In genomic region chr15:45704329-45705249, GRCh38 we compare ENCODE assay signal across 8 cellular contexts.
DNase-seq lines count a peak whose midpoint lies in the region; ATAC-seq and TF ChIP-seq lines count a peak whose summit lies in the region.

No MANE protein-coding gene starts in this region.

- H3K4me3 ChIP-seq in parathyroid adenoma (ENCODE audit: low read depth, low read length): peak overlapping the region; percentile 57

- H2AFZ ChIP-seq in parathyroid adenoma: peak overlapping the region; percentile 66

- peak; percentile 31 for DNase-seq in activated CD4-positive, CD25-positive, alpha-beta regulatory T cell treated with anti-CD3 and anti-CD28 coated beads, Interleukin-2, amount 50 U/mL, for 72 hours
- no peak for DNase-seq in activated CD4-positive, CD25-positive, alpha-beta regulatory T cell (lab: John Stamatoyannopoulos, UW)
- DNase-seq in activated CD8-positive, alpha-beta memory T cell treated with anti-CD3 and anti-CD28 coated beads, Interleukin-2, amount 50 U/mL, for 4 hours: peak; percentile 32
- peak in 1 of 2 donors; percentile 44 for DNase-seq in foreskin keratinocyte
- DNase-seq in kidney glomerular epithelial cell (lab: John Stamatoyannopoulos, UW): no peak

- no peak for TF ChIP-seq CTCF in foreskin keratinocyte (conservative IDR thresholded peaks at IDR 0.05)
- no peak for TF ChIP-seq CTCF in parathyroid adenoma (IDR thresholded peaks at IDR 0.05)

- H3K9ac ChIP-seq in parathyroid adenoma: no peak overlapping the region

- H3K36me3 ChIP-seq in parathyroid adenoma (ENCODE audit: control insufficient read depth, insufficient read depth, low read length): no peaks in the 10 kb centered on the region

- H3K9me3 ChIP-seq in parathyroid adenoma (ENCODE audit: control insufficient read depth, low read length): no peaks in the 10 kb centered on the region

- H3K4me2 ChIP-seq in parathyroid adenoma (ENCODE audit: low read length): peak overlapping the region; percentile 69

- no peaks in the 10 kb centered on the region for H3K79me2 ChIP-seq in parathyroid adenoma

- H3K4me1 ChIP-seq in foreskin keratinocyte (no peaks in the 10 kb centered on the region), parathyroid adenoma (no peaks in the 10 kb centered on the region)

- no peak overlapping the region for H3K27ac ChIP-seq in foreskin keratinocyte
- no peak overlapping the region for H3K27ac ChIP-seq in parathyroid adenoma

- peak; percentile 36 for ATAC-seq in foreskin keratinocyte
- no peak for ATAC-seq in HG02870 (IDR thresholded peaks at IDR 0.05; ENCODE audit: unreplicated experiment)
- no peak for ATAC-seq in GM21717 (IDR thresholded peaks at IDR 0.05; ENCODE audit: unreplicated experiment)

- H3K27me3 ChIP-seq in foreskin keratinocyte (no peaks in the 10 kb centered on the region), parathyroid adenoma (ENCODE audit: control insufficient read depth, insufficient read depth, low read length) (no peaks in the 10 kb centered on the region)

Comparison
In these comparisons a context has a peak if more than half of its experiments do, and no peak if none do; other contexts are left out.
1. DNase-seq: peak in activated CD4-positive, CD25-positive, alpha-beta regulatory T cell treated with anti-CD3 and anti-CD28 coated beads, Interleukin-2, amount 50 U/mL, for 72 hours (single experiment) and activated CD8-positive, alpha-beta memory T cell treated with anti-CD3 and anti-CD28 coated beads, Interleukin-2, amount 50 U/mL, for 4 hours (single experiment); none in activated CD4-positive, CD25-positive, alpha-beta regulatory T cell (0 of 4) and kidney glomerular epithelial cell (single experiment).